ENCODE assay signal across 1 cellular context in the genomic region with DNA sequence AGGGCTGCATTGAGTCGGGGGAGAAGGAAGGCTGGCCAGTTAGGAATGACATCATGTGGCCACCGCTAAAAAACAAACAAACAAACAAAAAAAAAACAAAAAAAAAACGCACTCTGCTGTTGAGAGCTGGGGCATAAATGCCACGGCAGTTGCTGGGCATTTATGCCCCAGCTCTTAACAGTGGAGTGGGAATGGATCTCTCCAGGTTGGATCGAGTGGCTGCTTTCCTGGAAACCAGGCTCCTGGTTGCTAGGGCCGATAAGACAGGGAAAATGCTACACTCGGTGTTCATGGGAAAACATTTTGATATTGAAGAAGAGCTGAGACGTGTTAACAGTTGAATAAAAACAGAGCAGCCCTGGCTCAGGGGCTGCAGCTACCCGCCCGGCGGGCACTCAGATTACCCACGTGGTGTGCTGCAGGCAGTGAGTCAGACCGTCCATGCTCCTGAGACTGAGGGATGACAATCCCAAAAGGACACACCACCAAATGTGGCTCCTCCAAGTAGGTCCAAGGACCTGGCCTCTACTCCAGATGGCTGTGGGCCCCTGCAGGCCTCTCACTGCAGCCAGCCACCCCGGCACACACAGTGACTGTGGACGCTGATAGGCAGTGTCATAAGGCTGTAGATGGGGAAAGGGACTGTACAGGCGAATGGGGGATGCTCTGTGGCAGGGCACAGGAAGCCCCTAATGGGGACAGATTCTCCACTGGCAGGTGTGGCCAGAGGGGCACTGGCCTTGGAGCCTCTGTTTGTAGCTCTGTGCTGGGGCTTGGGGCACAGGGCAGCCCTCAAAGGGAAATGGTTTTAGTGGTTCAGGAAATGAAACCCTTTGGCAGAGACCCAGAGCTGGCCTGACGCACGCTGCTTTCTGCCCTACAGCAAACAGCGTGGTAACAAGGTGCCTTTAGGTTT.
TF ChIP-seq lines count a peak whose summit lies in the region.

No MANE protein-coding gene starts in this region.

TF ChIP-seq in IMR-90, 13 proteins besides CTCF, POLR2A, EP300 and RAD21 (continued from another document):
- TF ChIP-seq MAZ (IDR thresholded peaks at IDR 0.05; ENCODE audit: borderline replicate concordance, low read depth, low read length) (no peak), MAFK (IDR thresholded peaks at IDR 0.05; ENCODE audit: low read depth, low read length) (no peak), CHD1 (IDR thresholded peaks at IDR 0.05; ENCODE audit: low read depth, low read length) (no peak)
- TF ChIP-seq, protein P1, sequence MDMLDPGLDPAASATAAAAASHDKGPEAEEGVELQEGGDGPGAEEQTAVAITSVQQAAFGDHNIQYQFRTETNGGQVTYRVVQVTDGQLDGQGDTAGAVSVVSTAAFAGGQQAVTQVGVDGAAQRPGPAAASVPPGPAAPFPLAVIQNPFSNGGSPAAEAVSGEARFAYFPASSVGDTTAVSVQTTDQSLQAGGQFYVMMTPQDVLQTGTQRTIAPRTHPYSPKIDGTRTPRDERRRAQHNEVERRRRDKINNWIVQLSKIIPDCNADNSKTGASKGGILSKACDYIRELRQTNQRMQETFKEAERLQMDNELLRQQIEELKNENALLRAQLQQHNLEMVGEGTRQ (IDR thresholded peaks at IDR 0.05; ENCODE audit: low read depth, low read length), result no peak
